In genomic region chr3:9352917-9353823, GRCh38 we compare ENCODE assay signal across 1 cellular context.
TF ChIP-seq lines count a peak whose summit lies in the region.

No MANE protein-coding gene starts in this region.

TF ChIP-seq in HepG2, 621 proteins besides CTCF, POLR2A, EP300 and RAD21 (continued from another document and continues in another):
- peak; percentile 16; the same call in 1 of the 2 replicates for TF ChIP-seq PATZ1 (CRISPR knock-in tag; IDR thresholded peaks at IDR 0.05)
- no peak for TF ChIP-seq TAF1 (CRISPR knock-in tag; IDR thresholded peaks at IDR 0.05)
- no peak for TF ChIP-seq U2AF2 (IDR thresholded peaks at IDR 0.05; ENCODE audit: low read depth, low read length)
- no peak for TF ChIP-seq NFRKB (IDR thresholded peaks at IDR 0.05)
- TF ChIP-seq REL (CRISPR knock-in tag; conservative IDR thresholded peaks at IDR 0.05): no peak
- TF ChIP-seq BCL3 (CRISPR knock-in tag; IDR thresholded peaks at IDR 0.05): no peak
- TF ChIP-seq DPF2 (CRISPR knock-in tag; IDR thresholded peaks at IDR 0.05; ENCODE audit: borderline replicate concordance, low read depth): no peak
- no peak for TF ChIP-seq ZNF142 (CRISPR knock-in tag; IDR thresholded peaks at IDR 0.05)
- no peak for TF ChIP-seq ZNF143 (CRISPR knock-in tag; IDR thresholded peaks at IDR 0.05)
- TF ChIP-seq ZNF589 (CRISPR knock-in tag; conservative IDR thresholded peaks at IDR 0.05): no peak
- TF ChIP-seq REXO4 (CRISPR knock-in tag; IDR thresholded peaks at IDR 0.05; ENCODE audit: borderline replicate concordance): no peak
- no peak for TF ChIP-seq ZNF512 (CRISPR knock-in tag; IDR thresholded peaks at IDR 0.05)
- TF ChIP-seq ZNF512B (CRISPR knock-in tag; IDR thresholded peaks at IDR 0.05; ENCODE audit: borderline replicate concordance): no peak
- TF ChIP-seq FOXO1 (CRISPR knock-in tag; IDR thresholded peaks at IDR 0.05): no peak; the same call in 1 of the 2 replicates
- no peak for TF ChIP-seq EED (CRISPR knock-in tag; IDR thresholded peaks at IDR 0.05)
- TF ChIP-seq NKX3-1 (CRISPR knock-in tag; IDR thresholded peaks at IDR 0.05): no peak
- no peak for TF ChIP-seq ZNF18 (CRISPR knock-in tag; IDR thresholded peaks at IDR 0.05; ENCODE audit: insufficient replicate concordance)
- TF ChIP-seq DDIT3 (CRISPR knock-in tag; IDR thresholded peaks at IDR 0.05): no peak
- TF ChIP-seq AKAP8 (CRISPR knock-in tag; IDR thresholded peaks at IDR 0.05): no peak
- TF ChIP-seq BRD4 (CRISPR knock-in tag; IDR thresholded peaks at IDR 0.05): no peak; the same call in 1 of the 2 replicates
- TF ChIP-seq HDAC6 (IDR thresholded peaks at IDR 0.05; ENCODE audit: low read depth, low read length): no peak
- no peak for TF ChIP-seq AKNA (CRISPR knock-in tag; IDR thresholded peaks at IDR 0.05; ENCODE audit: borderline replicate concordance)
- TF ChIP-seq PTBP1 (IDR thresholded peaks at IDR 0.05; ENCODE audit: low read depth, low read length, poor library complexity, severe bottlenecking): no peak
- 0 out of 2 replicates have a peak, but pooled peaks have one; percentile 10 for TF ChIP-seq TFDP2 (CRISPR knock-in tag; IDR thresholded peaks at IDR 0.05)
- no peak for TF ChIP-seq ZNF513 (CRISPR knock-in tag; conservative IDR thresholded peaks at IDR 0.05)
- no peak for TF ChIP-seq SMAD3 (CRISPR knock-in tag; IDR thresholded peaks at IDR 0.05)
- TF ChIP-seq ZBTB7B (CRISPR knock-in tag; IDR thresholded peaks at IDR 0.05): no peak
- TF ChIP-seq CHCHD3 (CRISPR knock-in tag; IDR thresholded peaks at IDR 0.05): no peak
- no peak for TF ChIP-seq ZNF354B (CRISPR knock-in tag; IDR thresholded peaks at IDR 0.05)
- TF ChIP-seq MIER3 (CRISPR knock-in tag; IDR thresholded peaks at IDR 0.05; ENCODE audit: borderline replicate concordance): peak; percentile 47; the same call in 1 of the 2 replicates
- no peak for TF ChIP-seq ATF7-NPFF (CRISPR knock-in tag; IDR thresholded peaks at IDR 0.05; ENCODE audit: low read depth)
- TF ChIP-seq ZNF749 (CRISPR knock-in tag; IDR thresholded peaks at IDR 0.05; ENCODE audit: borderline replicate concordance): no peak
- TF ChIP-seq BCL6 (CRISPR knock-in tag; IDR thresholded peaks at IDR 0.05): peak; percentile 23; the same call in 1 of the 2 replicates
- no peak for TF ChIP-seq U2AF1 (optimal IDR thresholded peaks at IDR 0.05; ENCODE audit: low read depth, low read length)
- TF ChIP-seq RFXANK (CRISPR knock-in tag; IDR thresholded peaks at IDR 0.05): no peak
